Comparison of ENCODE assay signal across 8 cellular contexts in the genomic region with DNA sequence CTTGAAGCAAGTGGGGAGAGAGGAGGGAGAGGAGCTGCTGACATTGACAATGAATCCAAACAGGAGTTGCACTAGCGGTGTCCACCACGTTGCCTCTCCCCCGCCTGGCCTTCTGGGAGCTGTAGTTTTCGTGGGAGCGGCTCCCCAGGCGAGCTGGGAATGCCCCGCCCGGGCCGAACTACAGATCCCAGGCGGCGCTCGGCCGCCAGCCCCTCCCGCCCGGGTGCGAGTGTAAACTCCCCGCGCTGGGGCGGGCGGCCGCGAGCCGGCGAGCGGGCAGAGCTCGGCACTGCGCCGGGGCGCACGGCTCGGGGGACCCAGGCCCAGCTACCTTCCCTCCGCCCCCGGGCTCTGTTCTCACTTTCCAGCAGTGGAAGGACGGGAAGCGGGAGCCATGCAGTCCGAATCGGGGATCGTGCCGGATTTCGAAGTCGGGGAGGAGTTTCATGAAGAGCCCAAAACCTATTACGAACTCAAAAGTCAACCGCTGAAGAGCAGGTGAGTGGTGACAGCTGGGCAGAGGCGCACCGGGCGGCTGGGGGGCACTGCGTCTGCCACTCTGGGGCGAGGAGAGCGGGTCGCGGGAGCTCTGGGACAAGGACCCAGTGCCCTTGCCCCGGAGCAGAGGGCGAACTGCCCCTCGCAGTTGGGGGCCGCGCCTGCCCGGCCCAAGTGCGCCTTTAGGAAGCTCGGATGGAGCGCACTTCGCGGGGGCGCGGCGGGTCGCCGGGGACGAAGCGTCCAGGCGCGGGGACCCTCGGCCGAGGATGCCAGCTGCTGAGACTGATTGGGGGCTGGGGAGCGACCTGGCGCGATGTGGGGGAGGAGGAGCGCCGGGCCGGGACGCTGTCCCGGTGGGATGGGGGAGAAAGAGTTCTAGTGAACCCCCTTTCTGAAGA. TPM values are rescaled to one million over a fixed set of nuclear protein-coding genes. Genes with fewer than 3 reads are reported as not detected.
DNase-seq lines count a peak whose midpoint lies in the region; ATAC-seq and TF ChIP-seq lines count a peak whose summit lies in the region.

A gene with protein sequence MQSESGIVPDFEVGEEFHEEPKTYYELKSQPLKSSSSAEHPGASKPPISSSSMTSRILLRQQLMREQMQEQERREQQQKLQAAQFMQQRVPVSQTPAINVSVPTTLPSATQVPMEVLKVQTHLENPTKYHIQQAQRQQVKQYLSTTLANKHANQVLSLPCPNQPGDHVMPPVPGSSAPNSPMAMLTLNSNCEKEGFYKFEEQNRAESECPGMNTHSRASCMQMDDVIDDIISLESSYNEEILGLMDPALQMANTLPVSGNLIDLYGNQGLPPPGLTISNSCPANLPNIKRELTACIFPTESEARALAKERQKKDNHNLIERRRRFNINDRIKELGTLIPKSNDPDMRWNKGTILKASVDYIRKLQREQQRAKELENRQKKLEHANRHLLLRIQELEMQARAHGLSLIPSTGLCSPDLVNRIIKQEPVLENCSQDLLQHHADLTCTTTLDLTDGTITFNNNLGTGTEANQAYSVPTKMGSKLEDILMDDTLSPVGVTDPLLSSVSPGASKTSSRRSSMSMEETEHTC (plus strand): TSS at position 261 of the 899 bp plus-strand sequence. CDS start 134 bp downstream, at position 395.

- H3K36me3 ChIP-seq in neutrophil (no peaks in the 10 kb centered on the region), vagina (no peaks in the 10 kb centered on the region)

- H3K27me3 ChIP-seq in neutrophil (peaks cover 84% of the 10 kb centered on the region), vagina (no peaks in the 10 kb centered on the region)

- H3K4me1 Mint-ChIP-seq in activated naive CD8-positive, alpha-beta T cell treated with anti-CD3 and anti-CD28 coated beads for 36 hours = peaks cover 6% of the 10 kb centered on the region

- H3K9me3 Mint-ChIP-seq in activated naive CD8-positive, alpha-beta T cell treated with anti-CD3 and anti-CD28 coated beads for 36 hours = no peaks in the 10 kb centered on the region

- H3K4me3 ChIP-seq in neutrophil (ENCODE audit: low read depth in 1 of 2, low read length in 1 of 2) (peak within 1 kb of the TSS; percentile 16 to 31), vagina (peak within 1 kb of the TSS; percentile 79 to 83)

- no peak for TF ChIP-seq CTCF in neutrophil (IDR thresholded peaks at IDR 0.05)
- TF ChIP-seq CTCF in vagina (IDR thresholded peaks at IDR 0.05) = peak in 1 of 3 experiments; percentile 9

- H3K27ac ChIP-seq in neutrophil (no peak within 1 kb of the TSS), vagina (peak within 1 kb of the TSS; percentile 81)

- H3K27me3 Mint-ChIP-seq in activated naive CD8-positive, alpha-beta T cell treated with anti-CD3 and anti-CD28 coated beads for 36 hours = peaks cover 62% of the 10 kb centered on the region

- intact Hi-C loops in head of caudate nucleus (cut with DNase I) = loop anchor here (5.0 to 10.0 kb wide), 2 partner anchors 47 to 55 kb away; no protein-coding TSS in a partner anchor
- intact Hi-C loops in vagina (cut with DNase I) = no loop called here

- no peaks in the 10 kb centered on the region for H3K36me3 Mint-ChIP-seq in activated naive CD8-positive, alpha-beta T cell treated with anti-CD3 and anti-CD28 coated beads for 36 hours

- no peaks in the 10 kb centered on the region for H3K9me3 ChIP-seq in neutrophil
- no peaks in the 10 kb centered on the region for H3K9me3 ChIP-seq in vagina

- peak in 1 of 2 donors; percentile 62 for TF ChIP-seq POLR2A in vagina (IDR thresholded peaks at IDR 0.05)

- DNase-seq in D341Med (ENCODE audit: low spot score) (peak; percentile 97), NCI-H526 treated with DMSO at 0.1 percent for 48 hours (lab: John Stamatoyannopoulos, UW) (peak; percentile 70), head of caudate nucleus (peak; percentile 86 to 98 (median 96)), vagina (ENCODE audit: extremely low spot score in 2 of 2) (no peak)
- DNase-seq in activated naive CD8-positive, alpha-beta T cell treated with anti-CD3 and anti-CD28 coated beads for 36 hours = peak; percentile 73

- H3K4me3 Mint-ChIP-seq in activated naive CD8-positive, alpha-beta T cell treated with anti-CD3 and anti-CD28 coated beads for 36 hours = peak within 1 kb of the TSS; percentile 74

- ATAC-seq in GM19452 (IDR thresholded peaks at IDR 0.05; ENCODE audit: unreplicated experiment) (peak; percentile 99), HG03457 (IDR thresholded peaks at IDR 0.05; ENCODE audit: unreplicated experiment) (peak; percentile 100)

- H3K27ac Mint-ChIP-seq in activated naive CD8-positive, alpha-beta T cell treated with anti-CD3 and anti-CD28 coated beads for 36 hours = no peak within 1 kb of the TSS

- peaks cover 6 to 17% of the 10 kb centered on the region in 2 experiments for H3K4me1 ChIP-seq in neutrophil (ENCODE audit: control insufficient read depth in 1 of 2, insufficient read depth in 1 of 2, low read depth in 1 of 2, low read length in 1 of 2)
- peaks cover 29% of the 10 kb centered on the region for H3K4me1 ChIP-seq in vagina

RNA-seq across cellular contexts. Expression of the gene that starts here (rescaled TPM):
- under 1 TPM; 0.06 to 0.25 TPM for total RNA-seq in activated naive CD8-positive, alpha-beta T cell treated with anti-CD3 and anti-CD28 coated beads for 36 hours
- 57.7 TPM for total RNA-seq in vagina

Comparison
In these comparisons a context has a peak if more than half of its experiments do, and no peak if none do; other contexts are left out.
1. RNA of the gene that starts here (total RNA-seq): 57.7 TPM in vagina (single experiment); 0.06 to 0.25 TPM in activated naive CD8-positive, alpha-beta T cell treated with anti-CD3 and anti-CD28 coated beads for 36 hours; every median in the first group is over 10 times any median in the second.
2. Peak in DNase-seq in activated naive CD8-positive, alpha-beta T cell treated with anti-CD3 and anti-CD28 coated beads for 36 hours; RNA of the gene not detected or under 1 TPM.
3. DNase-seq: peak in D341Med (single experiment), NCI-H526 treated with DMSO at 0.1 percent for 48 hours (single experiment) and head of caudate nucleus (42 of 42); none in vagina (0 of 2).